19 cellular contexts compared by ENCODE assay signal in the genomic region with DNA sequence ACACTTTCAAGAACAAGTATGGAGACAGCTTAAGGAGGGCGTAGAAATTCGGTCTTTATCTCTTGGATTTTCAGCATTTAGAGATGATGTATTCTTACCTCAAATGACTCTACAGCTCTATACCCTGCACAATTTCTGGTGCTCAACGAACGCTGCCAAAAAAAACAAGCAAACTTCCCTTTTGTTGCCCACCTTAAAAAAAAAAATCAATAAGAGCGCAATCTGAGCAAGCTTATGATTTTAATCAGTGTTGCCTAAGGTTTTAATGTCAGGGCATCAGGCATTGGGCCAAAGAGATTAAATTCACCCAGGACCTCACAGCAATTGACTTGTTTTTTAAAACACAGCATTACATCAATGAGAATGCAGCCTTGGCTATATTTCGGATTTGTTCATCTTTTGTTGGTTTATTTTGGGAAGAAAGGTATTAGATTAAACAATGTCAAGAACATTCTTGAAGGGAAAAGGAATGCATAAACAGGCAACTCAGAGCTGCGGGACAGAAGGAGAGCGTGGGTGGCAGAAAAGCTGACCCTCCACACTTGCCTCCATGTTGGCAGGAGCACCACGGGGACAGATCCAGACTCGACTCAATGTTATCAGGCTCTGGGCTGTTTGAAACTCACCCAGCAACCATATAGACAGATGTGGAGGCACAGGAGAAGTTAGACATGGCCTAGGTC.
"Had no signal": no experiment of that assay in that cellular context is flagged by ENCODE, and none has a peak within 500 bp of the region (broad histone marks: within the 10 kb centered on the region; RNA-seq: fewer than 3 reads in every experiment).

No MANE protein-coding gene starts in this region.

- H3K4me3 Mint-ChIP-seq: activated CD4-positive, alpha-beta T cell treated with anti-CD3 and anti-CD28 coated beads for 36 hours; brain; natural killer cell; stimulated activated effector memory CD8-positive, alpha-beta T cell treated with anti-CD3 and anti-CD28 coated beads, Interleukin-12 subunit alpha, Interleukin-12 subunit beta, amount 100 ng/mL, for 72 hours; type B pancreatic cell; WTC11 had no signal

- FAIRE-seq: keratinocyte, pancreas had no signal

- ATAC-seq: activated CD4-positive, alpha-beta T cell treated with anti-CD3 and anti-CD28 coated beads for 36 hours; activated naive CD4-positive, alpha-beta T cell treated with anti-CD3 and anti-CD28 coated beads, Interleukin-2, amount 50 U/mL, for 72 hours; mucosa of descending colon; natural killer cell; pancreas; stimulated activated effector memory CD8-positive, alpha-beta T cell treated with anti-CD3 and anti-CD28 coated beads, Interleukin-12 subunit alpha, Interleukin-12 subunit beta, amount 100 ng/mL, for 72 hours; WTC11 had no signal

- H3K27me3 Mint-ChIP-seq: type B pancreatic cell had no signal

- H3K4me1 Mint-ChIP-seq: natural killer cell had no signal

- H3K27ac Mint-ChIP-seq: activated CD4-positive, alpha-beta T cell treated with anti-CD3 and anti-CD28 coated beads for 36 hours; activated naive CD4-positive, alpha-beta T cell treated with anti-CD3 and anti-CD28 coated beads, Interleukin-2, amount 50 U/mL, for 72 hours; natural killer cell; stimulated activated effector memory CD8-positive, alpha-beta T cell treated with anti-CD3 and anti-CD28 coated beads, Interleukin-12 subunit alpha, Interleukin-12 subunit beta, amount 100 ng/mL, for 72 hours; type B pancreatic cell had no signal

- DNase-seq: activated CD4-positive, alpha-beta T cell treated with anti-CD3 and anti-CD28 coated beads for 36 hours; activated CD4-positive, alpha-beta T cell treated with anti-CD3 and anti-CD28 coated beads, Interleukin-2, amount 50 U/mL, for 48 hours; activated gamma-delta T cell treated with Interleukin-2 at 50 U/mL for 16 hours; amniotic stem cell; caudate nucleus; foreskin melanocyte; mucosa of descending colon; natural killer cell; pancreas; right lobe of liver; stimulated activated CD4-positive, alpha-beta T cell treated with anti-CD3 and anti-CD28 coated beads, Interleukin-4, amount 100 ng/mL, for 1 hour; stomach; T-helper 2 cell had no signal

- H3K36me3 Mint-ChIP-seq: activated naive CD4-positive, alpha-beta T cell treated with anti-CD3 and anti-CD28 coated beads, Interleukin-2, amount 50 U/mL, for 72 hours; brain; natural killer cell; stimulated activated effector memory CD8-positive, alpha-beta T cell treated with anti-CD3 and anti-CD28 coated beads, Interleukin-12 subunit alpha, Interleukin-12 subunit beta, amount 100 ng/mL, for 72 hours; type B pancreatic cell had no signal

- H3K9me3 Mint-ChIP-seq: natural killer cell had no signal
